Comparison of ENCODE assay signal across 22 cellular contexts in genomic region chr2:112693596-112693995, GRCh38. TPM values are rescaled to one million over a fixed set of nuclear protein-coding genes. Genes with fewer than 3 reads are reported as not detected.
DNase-seq lines count a peak whose midpoint lies in the region; ATAC-seq, FAIRE-seq and TF ChIP-seq lines count a peak whose summit lies in the region.
"Had no signal": no experiment of that assay in that cellular context is flagged by ENCODE, and none has a peak within 500 bp of the region (broad histone marks: within the 10 kb centered on the region; RNA-seq: fewer than 3 reads in every experiment).

No MANE protein-coding gene starts in this region.

- no peak overlapping the region for H2BK12ac ChIP-seq in H1 (ENCODE audit: low read depth, low read length)

- POLR2A ChIA-PET in PC-9 (lab: Charles Lee; ENCODE audit: unreplicated experiment) (no interaction called here), H1 (lab: Charles Lee; ENCODE audit: partially characterized antibody) (no interaction called here)

- 86% methylated on average over 9 of the region's 9 CpGs; no CpG with 5 or more reads in 1 of the 2 experiments for WGBS in H1 (ENCODE audit: extremely low coverage in 1 of 2, insufficient coverage in 1 of 2, insufficient read length in 1 of 2, insufficient replicate concordance in 2 of 2, low coverage in 1 of 2, low lambda C conversion rate in 2 of 2, missing lambda C conversion rate in 1 of 2), 2 experiments
- 87 to 91% (median 89%) methylated on average over 9 of the region's 9 CpGs for WGBS in ovary, 3 donors

- no peak overlapping the region for H3K9ac ChIP-seq in H1 (replicated peaks in 1 of 4; ENCODE audit: extremely low read depth in 1 of 4, low read depth in 3 of 4, low read length in 3 of 4)

- no peak overlapping the region for H3K56ac ChIP-seq in H1 (replicated peaks; ENCODE audit: insufficient read length, low read depth, low read length)

- no peak overlapping the region for H2BK120ac ChIP-seq in H1 (replicated peaks; ENCODE audit: low read depth, low read length)

- H3K4me1 ChIP-seq in PC-9 (replicated peaks; ENCODE audit: insufficient read depth) (peaks cover 35% of the 10 kb centered on the region), H1 (replicated peaks in 1 of 4; ENCODE audit: control insufficient read depth in 3 of 4, insufficient read depth in 4 of 4, low read length in 3 of 4) (peaks cover 0 to 6% (median 3%) of the 10 kb centered on the region in 4 experiments; a peak in 4 of 7 replicates), ovary (ENCODE audit: insufficient read depth) (no peaks in the 10 kb centered on the region)

- H2AFZ ChIP-seq in PC-9 (no peak overlapping the region), H1 (ENCODE audit: low read length) (no peak overlapping the region)

- no peak overlapping the region for H3K4me3 ChIP-seq in PC-9
- H3K4me3 ChIP-seq in H1 (ENCODE audit: extremely low read depth in 1 of 4, insufficient read depth in 2 of 4, low read depth in 3 of 4, low read length in 4 of 4): no peak overlapping the region
- H3K4me3 ChIP-seq in ovary: no peak overlapping the region
- H3K4me3 ChIP-seq: body of pancreas had no signal

- no peak overlapping the region for H4K5ac ChIP-seq in H1 (ENCODE audit: insufficient read length, low read depth, low read length)

- H3K79me1 ChIP-seq in H1 (ENCODE audit: low read depth, low read length): no peaks in the 10 kb centered on the region

- H3K9me3 Mint-ChIP-seq in activated CD4-positive, alpha-beta T cell treated with anti-CD3 and anti-CD28 coated beads, Interleukin-2, amount 10 ng/mL, durations not matched to agents 24 days and 14 days: no peaks in the 10 kb centered on the region
- no peaks in the 10 kb centered on the region for H3K9me3 Mint-ChIP-seq in stimulated activated effector memory CD8-positive, alpha-beta T cell treated with anti-CD3 and anti-CD28 coated beads, Interleukin-12 subunit alpha, Interleukin-12 subunit beta, amount 100 ng/mL, for 72 hours
- H3K9me3 Mint-ChIP-seq: activated CD8-positive, alpha-beta T cell treated with anti-CD3 and anti-CD28 coated beads for 36 hours; activated naive CD8-positive, alpha-beta T cell treated with anti-CD3 and anti-CD28 coated beads, Interleukin-2, amount 10 ng/mL, durations not matched to agents 7 days and 5 days; CD4-positive, CD25-positive, alpha-beta regulatory T cell; T-cell had no signal

- no peaks in the 10 kb centered on the region for H4K20me1 ChIP-seq in PC-9 (ENCODE audit: insufficient read depth)
- no peaks in the 10 kb centered on the region for H4K20me1 ChIP-seq in H1 (replicated peaks in 1 of 2; ENCODE audit: control insufficient read depth in 1 of 2, insufficient read depth in 2 of 2, low read length in 2 of 2)

- H2BK5ac ChIP-seq in H1 (ENCODE audit: low read depth, low read length): no peak overlapping the region

- no peaks in the 10 kb centered on the region for H3K9me3 ChIP-seq in PC-9 (ENCODE audit: insufficient read depth, low read depth)
- H3K9me3 ChIP-seq in H1 (ENCODE audit: insufficient read depth in 2 of 2, low read depth in 1 of 2, low read length in 1 of 2): no peaks in the 10 kb centered on the region
- no peaks in the 10 kb centered on the region for H3K9me3 ChIP-seq in ovary
- H3K9me3 ChIP-seq: body of pancreas had no signal

- H2BK15ac ChIP-seq in H1 (ENCODE audit: low read length): no peak overlapping the region

- H2AK5ac ChIP-seq in H1 (ENCODE audit: low read depth, low read length): no peak overlapping the region

- no peaks in the 10 kb centered on the region for H3K27me3 ChIP-seq in PC-9 (ENCODE audit: insufficient read depth, low read depth)
- H3K27me3 ChIP-seq in H1 (replicated peaks in 1 of 4; ENCODE audit: control insufficient read depth in 3 of 4, extremely low read depth in 1 of 4, insufficient read depth in 3 of 4, low read length in 3 of 4): no peaks in the 10 kb centered on the region
- H3K27me3 ChIP-seq in ovary: no peaks in the 10 kb centered on the region
- H3K27me3 ChIP-seq: body of pancreas had no signal

- H3K14ac ChIP-seq in H1 (ENCODE audit: insufficient read length): no peak overlapping the region

- H4K91ac ChIP-seq in H1 (replicated peaks; ENCODE audit: insufficient read length, low read length): no peak overlapping the region

- intact Hi-C loops in activated CD4-positive, alpha-beta T cell treated with anti-CD3 and anti-CD28 coated beads, Interleukin-2, amount 10 ng/mL, durations not matched to agents 24 days and 14 days (cut with micrococcal nuclease): loop anchor here (2.0 kb wide), 3 partner anchors 33 to 109 kb away; partner anchors contain the start of gene CHCHD5
- intact Hi-C loops in PC-9 (cut with micrococcal nuclease; ENCODE audit: unreplicated experiment) (loop anchor here (2.0 kb wide), 2 partner anchors 33 to 67 kb away; no protein-coding TSS in a partner anchor), ovary (cut with DNase I) (no loop called here)

- no peak overlapping the region for H3K4ac ChIP-seq in H1 (replicated peaks; ENCODE audit: insufficient read length, low read depth, low read length)

- peak overlapping the region; percentile 77 for H3K27ac ChIP-seq in PC-9
- no peak overlapping the region for H3K27ac ChIP-seq in H1 (ENCODE audit: low read depth, low read length)
- H3K27ac ChIP-seq in ovary: no peak overlapping the region
- H3K27ac ChIP-seq: body of pancreas had no signal

- no peak overlapping the region for H3K18ac ChIP-seq in H1 (ENCODE audit: extremely low read depth, low read length)

- TF ChIP-seq CTCF in PC-9 (conservative IDR thresholded peaks at IDR 0.05) (no peak), H1 (IDR thresholded peaks at IDR 0.05; ENCODE audit: control extremely low read depth in 1 of 3, insufficient read depth in 1 of 3, low read depth in 1 of 3, low read length in 3 of 3) (no peak), ovary (IDR thresholded peaks at IDR 0.05) (no peak)

- ATAC-seq in stimulated activated effector memory CD8-positive, alpha-beta T cell treated with anti-CD3 and anti-CD28 coated beads, Interleukin-12 subunit alpha, Interleukin-12 subunit beta, amount 100 ng/mL, for 72 hours: no peak
- ATAC-seq: body of pancreas, Right ventricle myocardium inferior had no signal

- H3K36me3 Mint-ChIP-seq in activated CD4-positive, alpha-beta T cell treated with anti-CD3 and anti-CD28 coated beads, Interleukin-2, amount 10 ng/mL, durations not matched to agents 24 days and 14 days (ENCODE audit: low read depth): no peaks in the 10 kb centered on the region
- H3K36me3 Mint-ChIP-seq in stimulated activated effector memory CD8-positive, alpha-beta T cell treated with anti-CD3 and anti-CD28 coated beads, Interleukin-12 subunit alpha, Interleukin-12 subunit beta, amount 100 ng/mL, for 72 hours: peaks cover 8% of the 10 kb centered on the region
- H3K36me3 Mint-ChIP-seq: activated naive CD8-positive, alpha-beta T cell treated with anti-CD3 and anti-CD28 coated beads, Interleukin-2, amount 10 ng/mL, durations not matched to agents 7 days and 5 days; CD4-positive, CD25-positive, alpha-beta regulatory T cell; T-cell had no signal

- no peaks in the 10 kb centered on the region for H3K27me3 Mint-ChIP-seq in activated CD4-positive, alpha-beta T cell treated with anti-CD3 and anti-CD28 coated beads, Interleukin-2, amount 10 ng/mL, durations not matched to agents 24 days and 14 days
- H3K27me3 Mint-ChIP-seq: activated CD8-positive, alpha-beta T cell treated with anti-CD3 and anti-CD28 coated beads for 36 hours; T-cell had no signal

- no TSS peak for BruUV-seq in PC-9 (replicated peaks; lab: Mats Ljungman, UMichigan)

- no peak for FAIRE-seq in H1 (lab: Jason Lieb, UNC)
- FAIRE-seq: colon, islet of Langerhans had no signal

- H3F3A ChIP-seq in PC-9 (ENCODE audit: insufficient read depth, low read depth): peaks cover 29% of the 10 kb centered on the region

- TF ChIP-seq POLR2A in H1 (IDR thresholded peaks at IDR 0.05; ENCODE audit: control extremely low read depth in 1 of 2, low read depth in 2 of 2, low read length in 2 of 2) (no peak), ovary (IDR thresholded peaks at IDR 0.05) (no peak)

- H3K4me2 ChIP-seq in PC-9 (no peak overlapping the region), H1 (ENCODE audit: insufficient read depth in 1 of 2, low read depth in 2 of 2, low read length in 2 of 2) (no peak overlapping the region)

- no peaks in the 10 kb centered on the region for H3K36me3 ChIP-seq in PC-9 (ENCODE audit: low read depth)
- no peaks in the 10 kb centered on the region for H3K36me3 ChIP-seq in H1 (ENCODE audit: control insufficient read depth in 2 of 4, insufficient read depth in 4 of 4, low read length in 3 of 4)
- H3K36me3 ChIP-seq in ovary: no peaks in the 10 kb centered on the region

- H3K79me2 ChIP-seq in PC-9 (ENCODE audit: low read depth): no peaks in the 10 kb centered on the region
- H3K79me2 ChIP-seq in H1 (ENCODE audit: control insufficient read depth in 1 of 2, insufficient read depth in 2 of 2, low read length in 2 of 2): no peaks in the 10 kb centered on the region

- H3K27ac Mint-ChIP-seq in activated CD4-positive, alpha-beta T cell treated with anti-CD3 and anti-CD28 coated beads, Interleukin-2, amount 10 ng/mL, durations not matched to agents 24 days and 14 days: peak overlapping the region; percentile 10
- H3K27ac Mint-ChIP-seq in stimulated activated effector memory CD8-positive, alpha-beta T cell treated with anti-CD3 and anti-CD28 coated beads, Interleukin-12 subunit alpha, Interleukin-12 subunit beta, amount 100 ng/mL, for 72 hours: peak overlapping the region; percentile 92

- DNase-seq in activated CD4-positive, alpha-beta T cell treated with anti-CD3 and anti-CD28 coated beads, Interleukin-2, amount 10 ng/mL, durations not matched to agents 24 days and 14 days: no peak
- no peak for DNase-seq in activated CD4-positive, alpha-beta T cell treated with anti-CD3 and anti-CD28 coated beads for 1 hour
- DNase-seq in PC-9 (no peak), H1 (ENCODE audit: low read depth in 1 of 2, low spot score in 2 of 2) (peak in 1 of 2 experiments; percentile 24), ovary (no peak), NCI-H1417 treated with DMSO at 0.1 percent for 48 hours (lab: John Stamatoyannopoulos, UW) (no peak), AG08395 (ENCODE audit: low spot score) (no peak)
- no peak for DNase-seq in stimulated activated effector memory CD8-positive, alpha-beta T cell treated with anti-CD3 and anti-CD28 coated beads, Interleukin-12 subunit alpha, Interleukin-12 subunit beta, amount 100 ng/mL, for 72 hours (ENCODE audit: low spot score in 2 of 2)
- DNase-seq: activated naive CD8-positive, alpha-beta T cell treated with anti-CD3 and anti-CD28 coated beads, Interleukin-2, amount 10 ng/mL, durations not matched to agents 7 days and 5 days; body of pancreas; CD4-positive, CD25-positive, alpha-beta regulatory T cell; hippocampal formation; KBM-7; NCI-H2081; T-cell had no signal

- TF ChIP-seq RAD21 in H1 (IDR thresholded peaks at IDR 0.05 in 1 of 2, conservative IDR thresholded peaks at IDR 0.05 in 1 of 2; ENCODE audit: low read depth in 2 of 2, low read length in 2 of 2): no peak

- H4K8ac ChIP-seq in H1 (ENCODE audit: extremely low read depth, insufficient read depth, low read length): peak overlapping the region; percentile 68; the same call in 1 of the 2 replicates

- H3K23me2 ChIP-seq in H1 (ENCODE audit: low read depth, low read length): no peaks in the 10 kb centered on the region

- CTCF ChIA-PET in PC-9 (lab: Charles Lee): interaction anchor here (0.7 kb wide), 1 partner anchor 31 kb away, joined by 3 read pairs; no protein-coding TSS in a partner anchor
- CTCF ChIA-PET in H1 (lab: Charles Lee; ENCODE audit: partially characterized antibody): interaction anchor here (1.4 to 2.8 kb wide), 3 partner anchors 9 to 33 kb away, joined by 4 to 8 read pairs (median 5); no protein-coding TSS in a partner anchor

- no peaks in the 10 kb centered on the region for H3K9me2 ChIP-seq in PC-9 (ENCODE audit: insufficient read depth)

- H2BK20ac ChIP-seq in H1 (ENCODE audit: low read length): no peak overlapping the region

- H3K23ac ChIP-seq in H1 (ENCODE audit: insufficient read length): no peak overlapping the region

- no peak overlapping the region for H3K4me3 Mint-ChIP-seq in activated CD4-positive, alpha-beta T cell treated with anti-CD3 and anti-CD28 coated beads, Interleukin-2, amount 10 ng/mL, durations not matched to agents 24 days and 14 days
- H3K4me3 Mint-ChIP-seq in stimulated activated effector memory CD8-positive, alpha-beta T cell treated with anti-CD3 and anti-CD28 coated beads, Interleukin-12 subunit alpha, Interleukin-12 subunit beta, amount 100 ng/mL, for 72 hours: no peak overlapping the region
- H3K4me3 Mint-ChIP-seq: activated CD8-positive, alpha-beta T cell treated with anti-CD3 and anti-CD28 coated beads for 36 hours; CD4-positive, CD25-positive, alpha-beta regulatory T cell; T-cell had no signal

- peaks cover 33% of the 10 kb centered on the region for H3K4me1 Mint-ChIP-seq in activated CD4-positive, alpha-beta T cell treated with anti-CD3 and anti-CD28 coated beads, Interleukin-2, amount 10 ng/mL, durations not matched to agents 24 days and 14 days
- peaks cover 34% of the 10 kb centered on the region for H3K4me1 Mint-ChIP-seq in stimulated activated effector memory CD8-positive, alpha-beta T cell treated with anti-CD3 and anti-CD28 coated beads, Interleukin-12 subunit alpha, Interleukin-12 subunit beta, amount 100 ng/mL, for 72 hours

- TF ChIP-seq EP300 in H1 (IDR thresholded peaks at IDR 0.05; ENCODE audit: borderline replicate concordance in 1 of 2, low read depth in 2 of 2, low read length in 2 of 2) (no peak), ovary (IDR thresholded peaks at IDR 0.05) (no peak)

RNA-seq across cellular contexts. Expression of gene NT5DC4, which starts 27.2 kb away (rescaled TPM):
- 0.24 TPM in 1 of 2 replicates, not detected in the other for total RNA-seq in activated CD4-positive, alpha-beta T cell treated with anti-CD3 and anti-CD28 coated beads, Interleukin-2, amount 10 ng/mL, durations not matched to agents 24 days and 14 days
- total RNA-seq in PC-9 (2021) (6.1 and 6.5 TPM in 2 replicates), ovary (not detected)
- not detected in 2 replicates for total RNA-seq in H1 (2021; fragmentation: NEBNext Ultra II Directional; extraction: Animal tissue kit (Norgen Biotek cat#: 25700))
- polyA plus RNA-seq in H1 (2011; rRNA removed) (not detected in 2 replicates), ovary (not detected)
- polyA plus RNA-seq in H1 (2011; cell fraction: cytosol; rRNA removed): not detected
- polyA plus RNA-seq in H1 (2011; cell fraction: nucleus; rRNA removed): not detected
- polyA plus RNA-seq in H1 (2012, experiment 1 of 2): not detected in 4 replicates
- not detected for polyA plus RNA-seq in H1 (2012, experiment 2 of 2)
- not detected for polyA plus RNA-seq in H1 (2013, experiment 1 of 2)
- polyA plus RNA-seq in H1 (2013, experiment 2 of 2): not detected
- polyA minus RNA-seq in H1 (2011; rRNA and poly(A)+ RNA removed): not detected in 2 replicates
- polyA minus RNA-seq in H1 (2011; cell fraction: cytosol; rRNA and poly(A)+ RNA removed): not detected
- polyA minus RNA-seq in H1 (2011; cell fraction: nucleus; rRNA and poly(A)+ RNA removed): not detected
- total RNA-seq: activated CD8-positive, alpha-beta T cell treated with anti-CD3 and anti-CD28 coated beads for 36 hours; activated naive CD8-positive, alpha-beta T cell treated with anti-CD3 and anti-CD28 coated beads, Interleukin-2, amount 10 ng/mL, durations not matched to agents 7 days and 5 days; body of pancreas; CD4-positive, CD25-positive, alpha-beta regulatory T cell; lung microvascular endothelial cell; NCI-H460; Right ventricle myocardium inferior; T-cell; urinary bladder had no signal
- polyA plus RNA-seq: CD4-positive, CD25-positive, alpha-beta regulatory T cell; urinary bladder had no signal

RNA-seq across cellular contexts. Expression of gene SLC20A1, which starts 47.9 kb away (rescaled TPM):
- 180 and 182 TPM in 2 replicates for total RNA-seq in activated CD4-positive, alpha-beta T cell treated with anti-CD3 and anti-CD28 coated beads, Interleukin-2, amount 10 ng/mL, durations not matched to agents 24 days and 14 days
- total RNA-seq in PC-9 (2021): 99.9 and 106 TPM in 2 replicates
- total RNA-seq in H1 (2021; fragmentation: NEBNext Ultra II Directional; extraction: Animal tissue kit (Norgen Biotek cat#: 25700)): 105 and 106 TPM in 2 replicates
- 32.6 and 42.6 TPM in 2 replicates for polyA plus RNA-seq in H1 (2011; rRNA removed)
- 40.1 TPM for polyA plus RNA-seq in H1 (2011; cell fraction: cytosol; rRNA removed)
- polyA plus RNA-seq in H1 (2011; cell fraction: nucleus; rRNA removed): 33.4 TPM
- 57.6 to 70.4 TPM (median 63.4 TPM) in 4 replicates for polyA plus RNA-seq in H1 (2012, experiment 1 of 2)
- 13.6 TPM for polyA plus RNA-seq in H1 (2012, experiment 2 of 2)
- polyA plus RNA-seq in H1 (2013, experiment 1 of 2): 106 TPM
- polyA plus RNA-seq in H1 (2013, experiment 2 of 2): 112 TPM
- 76.1 and 92.2 TPM in 2 replicates for polyA minus RNA-seq in H1 (2011; rRNA and poly(A)+ RNA removed)
- 36.8 TPM for polyA minus RNA-seq in H1 (2011; cell fraction: cytosol; rRNA and poly(A)+ RNA removed)
- 69.1 TPM for polyA minus RNA-seq in H1 (2011; cell fraction: nucleus; rRNA and poly(A)+ RNA removed)
- 10 to 100 TPM; 13.1 to 49.9 (median 19.9) TPM for total RNA-seq in ovary
- 10 to 100 TPM in 1 of 2 donors, 1 to 10 TPM in 1; 8.2 to 21.8 TPM for polyA plus RNA-seq in ovary

Comparison
In these comparisons a context has a peak if more than half of its experiments do, and no peak if none do; other contexts are left out.
1. intact Hi-C loops: an anchor here in activated CD4-positive, alpha-beta T cell treated with anti-CD3 and anti-CD28 coated beads, Interleukin-2, amount 10 ng/mL, durations not matched to agents 24 days and 14 days (2.0 kb wide) and PC-9 (2.0 kb wide); none called in ovary.